16 cellular contexts compared by ENCODE assay signal in genomic region chr17:888998-889401, GRCh38.
DNase-seq lines count a peak whose midpoint lies in the region; ATAC-seq and TF ChIP-seq lines count a peak whose summit lies in the region.
"Had no signal": no experiment of that assay in that cellular context is flagged by ENCODE, and none has a peak within 500 bp of the region (broad histone marks: within the 10 kb centered on the region; RNA-seq: fewer than 3 reads in every experiment).

No MANE protein-coding gene starts in this region.

- no peak overlapping the region for H3K27ac Mint-ChIP-seq in activated naive CD8-positive, alpha-beta T cell treated with anti-CD3 and anti-CD28 coated beads, Interleukin-2, amount 50 U/mL, for 24 hours
- H3K27ac Mint-ChIP-seq in activated naive CD8-positive, alpha-beta T cell treated with anti-CD3 and anti-CD28 coated beads for 36 hours: no peak overlapping the region
- peak overlapping the region; percentile 16 for H3K27ac Mint-ChIP-seq in activated T-helper 17 cell treated with anti-CD3 and anti-CD28 coated beads, Interleukin-2, amount 50 U/mL, for 72 hours
- H3K27ac Mint-ChIP-seq in stimulated activated effector memory CD8-positive, alpha-beta T cell treated with anti-CD3 and anti-CD28 coated beads, Interleukin-12 subunit alpha, Interleukin-12 subunit beta, amount 100 ng/mL, for 72 hours: no peak overlapping the region
- H3K27ac Mint-ChIP-seq: progenitor cell of endocrine pancreas; T-helper 1 cell treated with Interleukin-12 subunit alpha and Interleukin-12 subunit beta and Interleukin-4 antibody, amounts not matched to agents 30 μg/mL and 1 μg/mL, for 36 hours had no signal

- DNase-seq in activated naive CD8-positive, alpha-beta T cell treated with anti-CD3 and anti-CD28 coated beads, Interleukin-2, amount 50 U/mL, for 24 hours: no peak
- DNase-seq in activated naive CD8-positive, alpha-beta T cell treated with anti-CD3 and anti-CD28 coated beads for 36 hours: no peak
- peak; percentile 90 for DNase-seq in NCI-H2107 treated with DMSO at 0.1 percent for 48 hours (lab: John Stamatoyannopoulos, UW; ENCODE audit: unreplicated experiment)
- peak; percentile 7 to 69 for DNase-seq in stimulated activated effector memory CD8-positive, alpha-beta T cell treated with anti-CD3 and anti-CD28 coated beads, Interleukin-12 subunit alpha, Interleukin-12 subunit beta, amount 100 ng/mL, for 72 hours (ENCODE audit: low spot score in 2 of 2)
- DNase-seq in breast epithelium (ENCODE audit: low spot score in 2 of 2): no peak
- no peak for DNase-seq in NCI-H345 treated with DMSO at 0.1 percent for 48 hours (lab: John Stamatoyannopoulos, UW; ENCODE audit: unreplicated experiment)
- no peak for DNase-seq in medulla oblongata (ENCODE audit: extremely low spot score)
- DNase-seq: H9; NCI-H2227 treated with DMSO at 0.1 percent for 48 hours; PC-9; stimulated activated naive CD4-positive, alpha-beta T cell had no signal

- no peak overlapping the region for H3K4me3 Mint-ChIP-seq in activated naive CD8-positive, alpha-beta T cell treated with anti-CD3 and anti-CD28 coated beads, Interleukin-2, amount 50 U/mL, for 24 hours
- H3K4me3 Mint-ChIP-seq in activated naive CD8-positive, alpha-beta T cell treated with anti-CD3 and anti-CD28 coated beads for 36 hours: no peak overlapping the region
- no peak overlapping the region for H3K4me3 Mint-ChIP-seq in activated T-helper 17 cell treated with anti-CD3 and anti-CD28 coated beads, Interleukin-2, amount 50 U/mL, for 72 hours
- no peak overlapping the region for H3K4me3 Mint-ChIP-seq in stimulated activated effector memory CD8-positive, alpha-beta T cell treated with anti-CD3 and anti-CD28 coated beads, Interleukin-12 subunit alpha, Interleukin-12 subunit beta, amount 100 ng/mL, for 72 hours
- H3K4me3 Mint-ChIP-seq: H9; immature natural killer cell; mesothelial cell of epicardium; T-helper 1 cell treated with Interleukin-12 subunit alpha and Interleukin-12 subunit beta and Interleukin-4 antibody, amounts not matched to agents 30 μg/mL and 1 μg/mL, for 36 hours had no signal

- peaks cover 4% of the 10 kb centered on the region for H3K4me1 Mint-ChIP-seq in activated naive CD8-positive, alpha-beta T cell treated with anti-CD3 and anti-CD28 coated beads, Interleukin-2, amount 50 U/mL, for 24 hours
- H3K4me1 Mint-ChIP-seq in activated naive CD8-positive, alpha-beta T cell treated with anti-CD3 and anti-CD28 coated beads for 36 hours: peaks cover 3% of the 10 kb centered on the region
- no peaks in the 10 kb centered on the region for H3K4me1 Mint-ChIP-seq in activated T-helper 17 cell treated with anti-CD3 and anti-CD28 coated beads, Interleukin-2, amount 50 U/mL, for 72 hours
- H3K4me1 Mint-ChIP-seq in stimulated activated effector memory CD8-positive, alpha-beta T cell treated with anti-CD3 and anti-CD28 coated beads, Interleukin-12 subunit alpha, Interleukin-12 subunit beta, amount 100 ng/mL, for 72 hours: peaks cover 21% of the 10 kb centered on the region
- H3K4me1 Mint-ChIP-seq: immature natural killer cell had no signal

- intact Hi-C loops in breast epithelium (cut with DNase I; ENCODE audit: low total_unique reads): no loop called here

- no peak overlapping the region for H3K27ac ChIP-seq in breast epithelium
- H3K27ac ChIP-seq: PC-9 had no signal

- no peaks in the 10 kb centered on the region for H3K4me1 ChIP-seq in breast epithelium

- H3K9me3 ChIP-seq in breast epithelium: no peaks in the 10 kb centered on the region

- TF ChIP-seq CTCF in breast epithelium (IDR thresholded peaks at IDR 0.05): no peak

- no peaks in the 10 kb centered on the region for H3K36me3 ChIP-seq in breast epithelium

- no peak overlapping the region for H3K4me3 ChIP-seq in breast epithelium
- H3K4me3 ChIP-seq: PC-9 had no signal

- peak; percentile 40 for ATAC-seq in activated naive CD8-positive, alpha-beta T cell treated with anti-CD3 and anti-CD28 coated beads, Interleukin-2, amount 50 U/mL, for 24 hours
- ATAC-seq in activated T-helper 17 cell treated with anti-CD3 and anti-CD28 coated beads, Interleukin-2, amount 50 U/mL, for 72 hours (replicated peaks): peak; percentile 82
- ATAC-seq in stimulated activated effector memory CD8-positive, alpha-beta T cell treated with anti-CD3 and anti-CD28 coated beads, Interleukin-12 subunit alpha, Interleukin-12 subunit beta, amount 100 ng/mL, for 72 hours: peak; percentile 90

- no peak for TF ChIP-seq POLR2A in breast epithelium (IDR thresholded peaks at IDR 0.05)

- H3K27me3 ChIP-seq in breast epithelium: no peaks in the 10 kb centered on the region

- no peaks in the 10 kb centered on the region for H3K9me3 Mint-ChIP-seq in activated naive CD8-positive, alpha-beta T cell treated with anti-CD3 and anti-CD28 coated beads, Interleukin-2, amount 50 U/mL, for 24 hours
- no peaks in the 10 kb centered on the region for H3K9me3 Mint-ChIP-seq in activated naive CD8-positive, alpha-beta T cell treated with anti-CD3 and anti-CD28 coated beads for 36 hours
- H3K9me3 Mint-ChIP-seq in activated T-helper 17 cell treated with anti-CD3 and anti-CD28 coated beads, Interleukin-2, amount 50 U/mL, for 72 hours: no peaks in the 10 kb centered on the region
- no peaks in the 10 kb centered on the region for H3K9me3 Mint-ChIP-seq in stimulated activated effector memory CD8-positive, alpha-beta T cell treated with anti-CD3 and anti-CD28 coated beads, Interleukin-12 subunit alpha, Interleukin-12 subunit beta, amount 100 ng/mL, for 72 hours
- H3K9me3 Mint-ChIP-seq: H9; immature natural killer cell; mesothelial cell of epicardium; T-helper 1 cell treated with Interleukin-12 subunit alpha and Interleukin-12 subunit beta and Interleukin-4 antibody, amounts not matched to agents 30 μg/mL and 1 μg/mL, for 36 hours had no signal

- no peaks in the 10 kb centered on the region for H3K36me3 Mint-ChIP-seq in activated naive CD8-positive, alpha-beta T cell treated with anti-CD3 and anti-CD28 coated beads, Interleukin-2, amount 50 U/mL, for 24 hours (ENCODE audit: low read depth)
- no peaks in the 10 kb centered on the region for H3K36me3 Mint-ChIP-seq in activated naive CD8-positive, alpha-beta T cell treated with anti-CD3 and anti-CD28 coated beads for 36 hours
- no peaks in the 10 kb centered on the region for H3K36me3 Mint-ChIP-seq in activated T-helper 17 cell treated with anti-CD3 and anti-CD28 coated beads, Interleukin-2, amount 50 U/mL, for 72 hours (ENCODE audit: low read depth)
- H3K36me3 Mint-ChIP-seq in stimulated activated effector memory CD8-positive, alpha-beta T cell treated with anti-CD3 and anti-CD28 coated beads, Interleukin-12 subunit alpha, Interleukin-12 subunit beta, amount 100 ng/mL, for 72 hours: no peaks in the 10 kb centered on the region
- H3K36me3 Mint-ChIP-seq: immature natural killer cell had no signal

- H3K27me3 Mint-ChIP-seq in activated naive CD8-positive, alpha-beta T cell treated with anti-CD3 and anti-CD28 coated beads, Interleukin-2, amount 50 U/mL, for 24 hours: peaks cover 29% of the 10 kb centered on the region
- H3K27me3 Mint-ChIP-seq in activated naive CD8-positive, alpha-beta T cell treated with anti-CD3 and anti-CD28 coated beads for 36 hours: peaks cover 26% of the 10 kb centered on the region
- H3K27me3 Mint-ChIP-seq in activated T-helper 17 cell treated with anti-CD3 and anti-CD28 coated beads, Interleukin-2, amount 50 U/mL, for 72 hours: peaks cover 8% of the 10 kb centered on the region
- H3K27me3 Mint-ChIP-seq: progenitor cell of endocrine pancreas had no signal

Comparison
In these comparisons a context has a peak if more than half of its experiments do, and no peak if none do; other contexts are left out.
1. ATAC-seq: peak in every context shown above with its lines; median percentile 90 in stimulated activated effector memory CD8-positive, alpha-beta T cell treated with anti-CD3 and anti-CD28 coated beads, Interleukin-12 subunit alpha, Interleukin-12 subunit beta, amount 100 ng/mL, for 72 hours; 82 in activated T-helper 17 cell treated with anti-CD3 and anti-CD28 coated beads, Interleukin-2, amount 50 U/mL, for 72 hours; 40 in activated naive CD8-positive, alpha-beta T cell treated with anti-CD3 and anti-CD28 coated beads, Interleukin-2, amount 50 U/mL, for 24 hours.
2. DNase-seq: peak in NCI-H2107 treated with DMSO at 0.1 percent for 48 hours (single experiment) and stimulated activated effector memory CD8-positive, alpha-beta T cell treated with anti-CD3 and anti-CD28 coated beads, Interleukin-12 subunit alpha, Interleukin-12 subunit beta, amount 100 ng/mL, for 72 hours (2 of 2); none in activated naive CD8-positive, alpha-beta T cell treated with anti-CD3 and anti-CD28 coated beads, Interleukin-2, amount 50 U/mL, for 24 hours (single experiment), activated naive CD8-positive, alpha-beta T cell treated with anti-CD3 and anti-CD28 coated beads for 36 hours (single experiment), breast epithelium (0 of 2), NCI-H345 treated with DMSO at 0.1 percent for 48 hours (single experiment) and medulla oblongata (single experiment).